Comparison of ENCODE assay signal across 17 cellular contexts in genomic region chr1:203208181-203208580, GRCh38. TPM values are rescaled to one million over a fixed set of nuclear protein-coding genes. Genes with fewer than 3 reads are reported as not detected.
"Had no signal": no experiment of that assay in that cellular context is flagged by ENCODE, and none has a peak within 500 bp of the region (broad histone marks: within the 10 kb centered on the region; RNA-seq: fewer than 3 reads in every experiment).

No MANE protein-coding gene starts in this region.

- H3K9me3 ChIP-seq: MG63, SK-N-SH had no signal

- H3K9ac ChIP-seq: SK-N-SH had no signal

- H3K27me3 ChIP-seq: MG63 had no signal

- H3K4me3 ChIP-seq: MG63 had no signal

- H3K27ac ChIP-seq: HL-60 had no signal

- H3K4me2 ChIP-seq: SK-N-SH had no signal

- DNase-seq: KBM-7, MG63, NCI-H1092, NCI-H1436, NCI-H2029, NCI-H2081 treated with DMSO at 0.1 percent for 48 hours, NCI-H226, NCI-H446, NCI-H510A, NCI-H774, Right ventricle myocardium superior, RPMI8226, SIG-M5, SK-N-SH, SW 1271 had no signal

- H3K36me3 ChIP-seq: MG63 had no signal

- H3K9me2 ChIP-seq: SK-N-SH had no signal

RNA-seq across cellular contexts. Expression of gene CHIT1, which starts 21.3 kb away (rescaled TPM):
- total RNA-seq: SK-MEL-5 had no signal
- polyA plus RNA-seq: SK-N-SH had no signal

RNA-seq across cellular contexts. Expression of gene CHI3L1, which starts 21.7 kb away (rescaled TPM):
- polyA plus RNA-seq: SK-N-SH had no signal

RNA-seq across cellular contexts. Expression of gene MYBPH, which starts 32.6 kb away (rescaled TPM):
- total RNA-seq: Right ventricle myocardium superior, SK-MEL-5 had no signal
